Comparison of ENCODE assay signal across 16 cellular contexts in the genomic region with DNA sequence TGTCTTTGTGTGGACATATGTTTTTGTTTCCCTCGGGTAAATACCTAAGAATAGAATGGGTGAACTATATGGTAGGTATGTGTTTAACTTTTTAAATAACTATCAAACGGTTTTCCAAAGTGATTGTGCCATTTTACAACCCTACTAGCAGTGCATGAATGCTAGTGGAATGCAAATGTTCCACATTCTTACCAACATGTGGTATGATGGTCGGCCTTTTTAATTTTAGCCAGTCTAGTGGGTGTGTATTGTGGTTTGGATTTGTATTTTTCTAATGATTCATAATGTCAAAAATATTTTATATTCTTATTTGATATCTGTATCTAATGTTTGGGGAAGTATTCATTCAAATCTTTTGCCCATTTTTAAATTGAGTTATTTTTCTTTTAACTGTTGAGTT.
DNase-seq lines count a peak whose midpoint lies in the region; ATAC-seq and TF ChIP-seq lines count a peak whose summit lies in the region.
"Had no signal": no experiment of that assay in that cellular context is flagged by ENCODE, and none has a peak within 500 bp of the region (broad histone marks: within the 10 kb centered on the region; RNA-seq: fewer than 3 reads in every experiment).

No MANE protein-coding gene starts in this region.

- no peaks in the 10 kb centered on the region for H3K27me3 ChIP-seq in adipocyte (replicated peaks; ENCODE audit: control insufficient read depth, insufficient read depth, low read length)
- H3K27me3 ChIP-seq: sigmoid colon had no signal

- H3K36me3 Mint-ChIP-seq in activated T-helper 1 cell treated with anti-CD3 and anti-CD28 coated beads, Interleukin-12 subunit alpha, Interleukin-12 subunit beta, Interleukin-2, Interleukin-4 antibody, amounts not matched to agents 30 ng/mL and 10 ng/mL and 1 ng/mL, durations not matched to agents 14 hours and 24 hours and 36 hours (ENCODE audit: low read depth) = peaks cover 2% of the 10 kb centered on the region

- no peaks in the 10 kb centered on the region for H3K36me3 ChIP-seq in adipocyte (ENCODE audit: control insufficient read depth, insufficient read depth, low read length, severe bottlenecking)
- H3K36me3 ChIP-seq: sigmoid colon had no signal

- H3K9me3 ChIP-seq in adipocyte (ENCODE audit: control insufficient read depth, low read length) = no peaks in the 10 kb centered on the region
- H3K9me3 ChIP-seq: sigmoid colon had no signal

- H3K4me3 Mint-ChIP-seq in activated T-helper 1 cell treated with anti-CD3 and anti-CD28 coated beads, Interleukin-12 subunit alpha, Interleukin-12 subunit beta, Interleukin-2, Interleukin-4 antibody, amounts not matched to agents 30 ng/mL and 10 ng/mL and 1 ng/mL, durations not matched to agents 14 hours and 24 hours and 36 hours = no peak overlapping the region
- H3K4me3 Mint-ChIP-seq: endodermal cell, nephron progenitor cell had no signal

- H3K9me3 Mint-ChIP-seq in activated T-helper 1 cell treated with anti-CD3 and anti-CD28 coated beads, Interleukin-12 subunit alpha, Interleukin-12 subunit beta, Interleukin-2, Interleukin-4 antibody, amounts not matched to agents 30 ng/mL and 10 ng/mL and 1 ng/mL, durations not matched to agents 14 hours and 24 hours and 36 hours = peaks cover 11% of the 10 kb centered on the region

- ATAC-seq in GM21737 (IDR thresholded peaks at IDR 0.05; ENCODE audit: unreplicated experiment) (no peak), HG03139 (IDR thresholded peaks at IDR 0.05; ENCODE audit: unreplicated experiment) (no peak)

- H3K9ac ChIP-seq in adipocyte (ENCODE audit: low read length) = no peak overlapping the region

- intact Hi-C loops in activated T-helper 1 cell treated with anti-CD3 and anti-CD28 coated beads, Interleukin-12 subunit alpha, Interleukin-12 subunit beta, Interleukin-2, Interleukin-4 antibody, amounts not matched to agents 30 ng/mL and 10 ng/mL and 1 ng/mL, durations not matched to agents 14 hours and 24 hours and 36 hours (cut with micrococcal nuclease) = no loop called here

- no peak overlapping the region for H3K4me3 ChIP-seq in HFF-Myc (replicated peaks; ENCODE audit: low read depth, low read length)
- H3K4me3 ChIP-seq in adipocyte (ENCODE audit: low read length) = no peak overlapping the region
- H3K4me3 ChIP-seq: sigmoid colon had no signal

- H3K27me3 Mint-ChIP-seq in activated T-helper 1 cell treated with anti-CD3 and anti-CD28 coated beads, Interleukin-12 subunit alpha, Interleukin-12 subunit beta, Interleukin-2, Interleukin-4 antibody, amounts not matched to agents 30 ng/mL and 10 ng/mL and 1 ng/mL, durations not matched to agents 14 hours and 24 hours and 36 hours (ENCODE audit: insufficient read depth) = peaks cover 19% of the 10 kb centered on the region

- no peaks in the 10 kb centered on the region for H3K4me1 Mint-ChIP-seq in activated T-helper 1 cell treated with anti-CD3 and anti-CD28 coated beads, Interleukin-12 subunit alpha, Interleukin-12 subunit beta, Interleukin-2, Interleukin-4 antibody, amounts not matched to agents 30 ng/mL and 10 ng/mL and 1 ng/mL, durations not matched to agents 14 hours and 24 hours and 36 hours (ENCODE audit: low read depth)
- H3K4me1 Mint-ChIP-seq: endodermal cell, nephron progenitor cell had no signal

- H3K4me1 ChIP-seq in adipocyte (ENCODE audit: control insufficient read depth, insufficient read depth, low read length) = peaks cover 11% of the 10 kb centered on the region
- H3K4me1 ChIP-seq: sigmoid colon had no signal

- TF ChIP-seq CTCF in HFF-Myc (IDR thresholded peaks at IDR 0.05; ENCODE audit: low read depth, low read length, missing control alignments) = no peak

- DNase-seq in A172 (ENCODE audit: low spot score) (peak; percentile 60), HFF-Myc (ENCODE audit: extremely low read depth, low read depth) (peak; percentile 20), adipocyte (ENCODE audit: low read depth) (peak; percentile 84), fibroblast of the conjunctiva (ENCODE audit: low read depth) (peak; percentile 23), GM19238 (ENCODE audit: insufficient read length, low spot score) (no peak)
- no peak for DNase-seq in activated T-helper 1 cell treated with anti-CD3 and anti-CD28 coated beads, Interleukin-12 subunit alpha, Interleukin-12 subunit beta, Interleukin-2, Interleukin-4 antibody, amounts not matched to agents 30 ng/mL and 10 ng/mL and 1 ng/mL, durations not matched to agents 14 hours and 24 hours and 36 hours (ENCODE audit: low spot score)
- DNase-seq: activated CD4-positive, alpha-beta T cell treated with anti-CD3 and anti-CD28 coated beads, Interleukin-2, amount 50 U/mL, for 48 hours; endodermal cell; Kasumi-1; NCI-H2029 treated with DMSO at 0.1 percent for 48 hours; NCI-H774; nephron progenitor cell; Right ventricle myocardium superior; sigmoid colon had no signal

- no peak overlapping the region for H3K27ac Mint-ChIP-seq in activated T-helper 1 cell treated with anti-CD3 and anti-CD28 coated beads, Interleukin-12 subunit alpha, Interleukin-12 subunit beta, Interleukin-2, Interleukin-4 antibody, amounts not matched to agents 30 ng/mL and 10 ng/mL and 1 ng/mL, durations not matched to agents 14 hours and 24 hours and 36 hours
- H3K27ac Mint-ChIP-seq: endodermal cell, nephron progenitor cell had no signal

Comparison
In these comparisons a context has a peak if more than half of its experiments do, and no peak if none do; other contexts are left out.
1. DNase-seq: peak in A172 (single experiment), HFF-Myc (single experiment), adipocyte (single experiment) and fibroblast of the conjunctiva (single experiment); none in activated T-helper 1 cell treated with anti-CD3 and anti-CD28 coated beads, Interleukin-12 subunit alpha, Interleukin-12 subunit beta, Interleukin-2, Interleukin-4 antibody, amounts not matched to agents 30 ng/mL and 10 ng/mL and 1 ng/mL, durations not matched to agents 14 hours and 24 hours and 36 hours (single experiment) and GM19238 (single experiment).